ENCODE assay signal across 7 cellular contexts in genomic region chr5:175170899-175171298, GRCh38.
"Had no signal": no experiment of that assay in that cellular context is flagged by ENCODE, and none has a peak within 500 bp of the region (broad histone marks: within the 10 kb centered on the region; RNA-seq: fewer than 3 reads in every experiment).

No MANE protein-coding gene starts in this region.

- H3K4me1 Mint-ChIP-seq: IgD-negative memory B cell had no signal

- H3K27me3 Mint-ChIP-seq: IgD-negative memory B cell had no signal

- H3K27ac ChIP-seq: HL-60 had no signal

- DNase-seq: IMR-90, KBM-7, KG1 had no signal

- ATAC-seq: K562 had no signal

- H3K4me3 ChIP-seq: K562 had no signal

- H3K27ac Mint-ChIP-seq: IgD-negative memory B cell had no signal

- FAIRE-seq: HTR-8/SVneo, K562 had no signal
